Comparison of ENCODE assay signal across 13 cellular contexts in genomic region chr1:2316451-2316940, GRCh38.
DNase-seq lines count a peak whose midpoint lies in the region; ATAC-seq, FAIRE-seq and TF ChIP-seq lines count a peak whose summit lies in the region.
"Had no signal": no experiment of that assay in that cellular context is flagged by ENCODE, and none has a peak within 500 bp of the region (broad histone marks: within the 10 kb centered on the region; RNA-seq: fewer than 3 reads in every experiment).

No MANE protein-coding gene starts in this region.

- no peak for FAIRE-seq in GM12891 (lab: Jason Lieb, UNC)
- FAIRE-seq: TTC549 had no signal

- ATAC-seq in HG02981 (IDR thresholded peaks at IDR 0.05; ENCODE audit: unreplicated experiment): no peak
- ATAC-seq: left lobe of liver, psoas muscle had no signal

- H3K4me3 ChIP-seq in BLaER1: no peak overlapping the region
- no peak overlapping the region for H3K4me3 ChIP-seq in MG63
- H3K4me3 ChIP-seq in endocrine pancreas (ENCODE audit: control insufficient read depth, insufficient read depth, low read length): no peak overlapping the region
- H3K4me3 ChIP-seq in rectal smooth muscle tissue (ENCODE audit: low read length): no peak overlapping the region
- H3K4me3 ChIP-seq: psoas muscle had no signal

- peaks cover 31% of the 10 kb centered on the region for H3K27me3 ChIP-seq in BLaER1
- no peaks in the 10 kb centered on the region for H3K27me3 ChIP-seq in MG63
- H3K27me3 ChIP-seq in endocrine pancreas (ENCODE audit: control insufficient read depth, insufficient read depth, low read length): no peaks in the 10 kb centered on the region
- no peaks in the 10 kb centered on the region for H3K27me3 ChIP-seq in rectal smooth muscle tissue (ENCODE audit: control insufficient read depth, insufficient read depth, low read length)

- H3K36me3 ChIP-seq in BLaER1 (no peaks in the 10 kb centered on the region), MG63 (no peaks in the 10 kb centered on the region), endocrine pancreas (ENCODE audit: control insufficient read depth, insufficient read depth, low read length) (no peaks in the 10 kb centered on the region), rectal smooth muscle tissue (ENCODE audit: control insufficient read depth, insufficient read depth, low read length) (no peaks in the 10 kb centered on the region)

- peaks cover 31% of the 10 kb centered on the region; the same call in 1 of the 2 replicates for H4K20me1 ChIP-seq in BLaER1

- DNase-seq in MG63: peak; percentile 43
- no peak for DNase-seq in NCI-H2081 (lab: John Stamatoyannopoulos, UW)
- no peak for DNase-seq in GM12891 (ENCODE audit: insufficient read length, low spot score)
- DNase-seq in posterior cingulate gyrus: no peak
- DNase-seq: activated T-cell treated with anti-CD3 and anti-CD28 coated beads, Interleukin-2, amount 50 U/mL, for 1 hour; NCI-H2029; psoas muscle had no signal

- H3K4me2 ChIP-seq in BLaER1: peak overlapping the region; percentile 98

- TF ChIP-seq POLR2A in GM12891 (IDR thresholded peaks at IDR 0.05; ENCODE audit: low read depth, low read length): no peak

- H3K9ac ChIP-seq in BLaER1 (peak overlapping the region; percentile 71; the same call in 1 of the 2 replicates), endocrine pancreas (ENCODE audit: control insufficient read depth, insufficient read depth, low read length) (peak overlapping the region; percentile 21), rectal smooth muscle tissue (ENCODE audit: low read length) (no peak overlapping the region)

- H3K9me3 ChIP-seq in BLaER1: no peaks in the 10 kb centered on the region
- H3K9me3 ChIP-seq in MG63: no peaks in the 10 kb centered on the region
- no peaks in the 10 kb centered on the region for H3K9me3 ChIP-seq in endocrine pancreas (ENCODE audit: control insufficient read depth, low read length)
- H3K9me3 ChIP-seq: psoas muscle had no signal

- peaks cover 77% of the 10 kb centered on the region for H3K4me1 ChIP-seq in BLaER1
- H3K4me1 ChIP-seq in endocrine pancreas (ENCODE audit: control insufficient read depth, insufficient read depth, low read length): no peaks in the 10 kb centered on the region
- H3K4me1 ChIP-seq in rectal smooth muscle tissue (ENCODE audit: control insufficient read depth, insufficient read depth, low read length): peaks cover 49% of the 10 kb centered on the region

- H3K27ac ChIP-seq in BLaER1: peak overlapping the region; percentile 79; the same call in 1 of the 2 replicates
- H3K27ac ChIP-seq in rectal smooth muscle tissue (ENCODE audit: low read depth, low read length): peak overlapping the region; percentile 87

- intact Hi-C loops in posterior cingulate gyrus (cut with DNase I): loop anchor here (10.0 kb wide), 1 partner anchor 122 kb away; the partner anchor contains the start of gene FAAP20

TF ChIP-seq in GM12891, 5 proteins besides CTCF, POLR2A, EP300 and RAD21:
- TF ChIP-seq POU2F2 (IDR thresholded peaks at IDR 0.05; ENCODE audit: low read depth, low read length) (no peak), PAX5 (IDR thresholded peaks at IDR 0.05; ENCODE audit: insufficient read depth, low read length, severe bottlenecking) (no peak), POLR2AphosphoS5 (IDR thresholded peaks at IDR 0.05; ENCODE audit: low read depth, low read length) (no peak), TAF1 (IDR thresholded peaks at IDR 0.05; ENCODE audit: low read depth, low read length) (no peak), SPI1 (IDR thresholded peaks at IDR 0.05; ENCODE audit: low read depth, low read length) (no peak)
